38 cellular contexts compared by ENCODE assay signal in the genomic region with DNA sequence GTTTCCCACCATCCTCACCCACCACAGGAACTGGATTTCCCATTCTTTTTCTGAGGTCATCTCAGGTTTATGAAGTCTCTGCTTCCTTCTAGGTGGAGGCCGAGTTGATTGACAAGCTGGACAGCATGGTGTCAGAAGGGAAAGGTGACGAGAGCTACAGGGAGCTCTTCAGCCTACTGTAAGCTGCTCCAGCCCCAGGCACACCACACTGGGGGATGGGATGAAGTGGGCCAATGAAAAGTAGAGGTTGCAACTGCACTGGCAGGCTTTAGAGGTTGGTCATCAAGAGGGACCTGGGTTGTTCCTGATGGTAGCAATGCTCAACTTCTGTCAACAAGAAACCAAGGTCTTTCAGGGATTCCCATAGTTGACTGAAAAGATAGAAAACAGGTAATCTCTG.
"Had no signal": no experiment of that assay in that cellular context is flagged by ENCODE, and none has a peak within 500 bp of the region (broad histone marks: within the 10 kb centered on the region; RNA-seq: fewer than 3 reads in every experiment).

No MANE protein-coding gene starts in this region.

- H3K9me3 ChIP-seq: adrenal gland, ascending aorta, body of pancreas, breast epithelium had no signal

- H3K27ac Mint-ChIP-seq: activated naive CD4-positive, alpha-beta T cell treated with anti-CD3 and anti-CD28 coated beads for 36 hours; activated naive CD4-positive, alpha-beta T cell treated with anti-CD3 and anti-CD28 coated beads, Interleukin-2, amount 10 ng/mL, durations not matched to agents 7 days and 5 days; activated naive CD4-positive, alpha-beta T cell treated with anti-CD3 and anti-CD28 coated beads, Interleukin-2, amount 50 U/mL, for 24 hours; activated naive CD4-positive, alpha-beta T cell treated with anti-CD3 and anti-CD28 coated beads, Interleukin-2, amount 50 U/mL, for 72 hours; activated naive CD8-positive, alpha-beta T cell; activated naive CD8-positive, alpha-beta T cell treated with anti-CD3 and anti-CD28 coated beads for 36 hours; activated naive CD8-positive, alpha-beta T cell treated with anti-CD3 and anti-CD28 coated beads, Interleukin-2, amount 10 ng/mL, durations not matched to agents 7 days and 5 days; activated naive CD8-positive, alpha-beta T cell treated with anti-CD3 and anti-CD28 coated beads, Interleukin-2, amount 50 U/mL, for 24 hours; activated T-cell treated with anti-CD3 and anti-CD28 coated beads, Interleukin-2, amount 50 U/mL, for 24 hours; activated T-cell treated with anti-CD3 and anti-CD28 coated beads, Interleukin-2, amount 50 U/mL, for 72 hours; activated T-helper 1 cell treated with anti-CD3 and anti-CD28 coated beads, Interleukin-12 subunit alpha, Interleukin-12 subunit beta, Interleukin-2, Interleukin-4 antibody, amounts not matched to agents 30 ng/mL and 10 ng/mL and 1 ng/mL, durations not matched to agents 14 hours and 24 hours and 36 hours; activated T-helper 17 cell treated with anti-CD3 and anti-CD28 coated beads, Interleukin-2, amount 50 U/mL, for 72 hours; activated T-helper 2 cell treated with anti-CD3 and anti-CD28 coated beads, Interferon-gamma antibody, Interleukin-2, Interleukin-4, amounts not matched to agents 10 μg/mL and 5 μg/mL and 100 μg/mL, durations not matched to agents 14 hours and 24 hours and 36 hours; brain had no signal

- H3K27me3 Mint-ChIP-seq: activated naive CD4-positive, alpha-beta T cell treated with anti-CD3 and anti-CD28 coated beads, Interleukin-2, amount 50 U/mL, for 24 hours; activated naive CD8-positive, alpha-beta T cell; activated naive CD8-positive, alpha-beta T cell treated with anti-CD3 and anti-CD28 coated beads for 36 hours; activated naive CD8-positive, alpha-beta T cell treated with anti-CD3 and anti-CD28 coated beads, Interleukin-2, amount 50 U/mL, for 24 hours; activated T-cell treated with anti-CD3 and anti-CD28 coated beads, Interleukin-2, amount 50 U/mL, for 24 hours; activated T-helper 17 cell treated with anti-CD3 and anti-CD28 coated beads, Interleukin-2, amount 50 U/mL, for 72 hours; central memory CD8-positive, alpha-beta T cell had no signal

- H3K4me1 ChIP-seq: adrenal gland, ascending aorta, body of pancreas, breast epithelium had no signal

- H3K36me3 ChIP-seq: adrenal gland, ascending aorta, brain microvascular endothelial cell, breast epithelium, cardiac muscle cell had no signal

- H3K9me3 Mint-ChIP-seq: activated naive CD4-positive, alpha-beta T cell treated with anti-CD3 and anti-CD28 coated beads for 36 hours; activated naive CD4-positive, alpha-beta T cell treated with anti-CD3 and anti-CD28 coated beads, Interleukin-2, amount 10 ng/mL, durations not matched to agents 7 days and 5 days; activated naive CD4-positive, alpha-beta T cell treated with anti-CD3 and anti-CD28 coated beads, Interleukin-2, amount 50 U/mL, for 24 hours; activated naive CD4-positive, alpha-beta T cell treated with anti-CD3 and anti-CD28 coated beads, Interleukin-2, amount 50 U/mL, for 72 hours; activated naive CD8-positive, alpha-beta T cell treated with anti-CD3 and anti-CD28 coated beads, Interleukin-2, amount 10 ng/mL, durations not matched to agents 7 days and 5 days; activated naive CD8-positive, alpha-beta T cell treated with anti-CD3 and anti-CD28 coated beads, Interleukin-2, amount 50 U/mL, for 24 hours; activated T-cell treated with anti-CD3 and anti-CD28 coated beads, Interleukin-2, amount 50 U/mL, for 24 hours; activated T-cell treated with anti-CD3 and anti-CD28 coated beads, Interleukin-2, amount 50 U/mL, for 4 hours; activated T-cell treated with anti-CD3 and anti-CD28 coated beads, Interleukin-2, amount 50 U/mL, for 72 hours; activated T-helper 1 cell treated with anti-CD3 and anti-CD28 coated beads, Interleukin-12 subunit alpha, Interleukin-12 subunit beta, Interleukin-2, Interleukin-4 antibody, amounts not matched to agents 30 ng/mL and 10 ng/mL and 1 ng/mL, durations not matched to agents 14 hours and 24 hours and 36 hours; activated T-helper 17 cell treated with anti-CD3 and anti-CD28 coated beads, Interleukin-2, amount 50 U/mL, for 72 hours; activated T-helper 2 cell treated with anti-CD3 and anti-CD28 coated beads, Interferon-gamma antibody, Interleukin-2, Interleukin-4, amounts not matched to agents 10 μg/mL and 5 μg/mL and 100 μg/mL, durations not matched to agents 14 hours and 24 hours and 36 hours; central memory CD8-positive, alpha-beta T cell had no signal

- DNase-seq: activated effector memory CD4-positive, alpha-beta T cell treated with anti-CD3 and anti-CD28 coated beads, Interleukin-2, amount 50 U/mL, for 16 hours; activated effector memory CD4-positive, alpha-beta T cell treated with Interleukin-2 at 50 U/mL for 16 hours; activated gamma-delta T cell; activated gamma-delta T cell treated with Interleukin-2 at 50 U/mL for 16 hours; activated naive CD4-positive, alpha-beta T cell; activated naive CD4-positive, alpha-beta T cell treated with anti-CD3 and anti-CD28 coated beads for 36 hours; activated naive CD4-positive, alpha-beta T cell treated with anti-CD3 and anti-CD28 coated beads, Interleukin-2, amount 10 ng/mL, durations not matched to agents 7 days and 5 days; activated naive CD4-positive, alpha-beta T cell treated with anti-CD3 and anti-CD28 coated beads, Interleukin-2, amount 50 U/mL, for 16 hours; activated naive CD4-positive, alpha-beta T cell treated with Interleukin-2 at 50 U/mL for 16 hours; activated naive CD8-positive, alpha-beta T cell treated with anti-CD3 and anti-CD28 coated beads for 36 hours; activated naive CD8-positive, alpha-beta T cell treated with anti-CD3 and anti-CD28 coated beads, Interleukin-2, amount 10 ng/mL, durations not matched to agents 7 days and 5 days; activated naive CD8-positive, alpha-beta T cell treated with anti-CD3 and anti-CD28 coated beads, Interleukin-2, amount 50 U/mL, for 24 hours; activated T-cell treated with anti-CD3 and anti-CD28 coated beads, Interleukin-2, amount 50 U/mL, for 1 hour; activated T-cell treated with anti-CD3 and anti-CD28 coated beads, Interleukin-2, amount 50 U/mL, for 24 hours; activated T-cell treated with anti-CD3 and anti-CD28 coated beads, Interleukin-2, amount 50 U/mL, for 4 hours; activated T-cell treated with anti-CD3 and anti-CD28 coated beads, Interleukin-2, amount 50 U/mL, for 48 hours; activated T-cell treated with anti-CD3 and anti-CD28 coated beads, Interleukin-2, amount 50 U/mL, for 72 hours; adrenal gland; amniotic stem cell; amygdala; anterior cingulate cortex; aorta; body of pancreas; brain microvascular endothelial cell; caudate nucleus; central memory CD4-positive, alpha-beta T cell; cerebellar nuclear complex had no signal

- H3K36me3 Mint-ChIP-seq: activated naive CD4-positive, alpha-beta T cell treated with anti-CD3 and anti-CD28 coated beads, Interleukin-2, amount 10 ng/mL, durations not matched to agents 7 days and 5 days; activated naive CD4-positive, alpha-beta T cell treated with anti-CD3 and anti-CD28 coated beads, Interleukin-2, amount 50 U/mL, for 24 hours; activated naive CD4-positive, alpha-beta T cell treated with anti-CD3 and anti-CD28 coated beads, Interleukin-2, amount 50 U/mL, for 72 hours; activated naive CD8-positive, alpha-beta T cell; activated naive CD8-positive, alpha-beta T cell treated with anti-CD3 and anti-CD28 coated beads for 36 hours; activated naive CD8-positive, alpha-beta T cell treated with anti-CD3 and anti-CD28 coated beads, Interleukin-2, amount 10 ng/mL, durations not matched to agents 7 days and 5 days had no signal

- H3K4me3 ChIP-seq: adrenal gland, ascending aorta, body of pancreas, breast epithelium, cardiac muscle cell had no signal

- H3K4me1 Mint-ChIP-seq: activated naive CD4-positive, alpha-beta T cell treated with anti-CD3 and anti-CD28 coated beads, Interleukin-2, amount 10 ng/mL, durations not matched to agents 7 days and 5 days; activated naive CD4-positive, alpha-beta T cell treated with anti-CD3 and anti-CD28 coated beads, Interleukin-2, amount 50 U/mL, for 24 hours; activated naive CD8-positive, alpha-beta T cell treated with anti-CD3 and anti-CD28 coated beads for 36 hours; activated naive CD8-positive, alpha-beta T cell treated with anti-CD3 and anti-CD28 coated beads, Interleukin-2, amount 10 ng/mL, durations not matched to agents 7 days and 5 days; activated naive CD8-positive, alpha-beta T cell treated with anti-CD3 and anti-CD28 coated beads, Interleukin-2, amount 50 U/mL, for 24 hours; activated T-helper 17 cell treated with anti-CD3 and anti-CD28 coated beads, Interleukin-2, amount 50 U/mL, for 72 hours; brain; central memory CD8-positive, alpha-beta T cell had no signal

- H3K4me3 Mint-ChIP-seq: activated naive CD4-positive, alpha-beta T cell treated with anti-CD3 and anti-CD28 coated beads for 36 hours; activated naive CD4-positive, alpha-beta T cell treated with anti-CD3 and anti-CD28 coated beads, Interleukin-2, amount 10 ng/mL, durations not matched to agents 7 days and 5 days; activated naive CD4-positive, alpha-beta T cell treated with anti-CD3 and anti-CD28 coated beads, Interleukin-2, amount 50 U/mL, for 24 hours; activated naive CD8-positive, alpha-beta T cell; activated naive CD8-positive, alpha-beta T cell treated with anti-CD3 and anti-CD28 coated beads for 36 hours; activated naive CD8-positive, alpha-beta T cell treated with anti-CD3 and anti-CD28 coated beads, Interleukin-2, amount 10 ng/mL, durations not matched to agents 7 days and 5 days; activated naive CD8-positive, alpha-beta T cell treated with anti-CD3 and anti-CD28 coated beads, Interleukin-2, amount 50 U/mL, for 24 hours; activated T-cell treated with anti-CD3 and anti-CD28 coated beads, Interleukin-2, amount 50 U/mL, for 24 hours; activated T-cell treated with anti-CD3 and anti-CD28 coated beads, Interleukin-2, amount 50 U/mL, for 4 hours; activated T-cell treated with anti-CD3 and anti-CD28 coated beads, Interleukin-2, amount 50 U/mL, for 72 hours; activated T-helper 1 cell treated with anti-CD3 and anti-CD28 coated beads, Interleukin-12 subunit alpha, Interleukin-12 subunit beta, Interleukin-2, Interleukin-4 antibody, amounts not matched to agents 30 ng/mL and 10 ng/mL and 1 ng/mL, durations not matched to agents 14 hours and 24 hours and 36 hours; activated T-helper 17 cell treated with anti-CD3 and anti-CD28 coated beads, Interleukin-2, amount 50 U/mL, for 72 hours; brain; central memory CD8-positive, alpha-beta T cell had no signal

- H3K27me3 ChIP-seq: adrenal gland, ascending aorta, body of pancreas, brain microvascular endothelial cell, breast epithelium, cardiac muscle cell had no signal

- H3K27ac ChIP-seq: adrenal gland, ascending aorta, body of pancreas, brain microvascular endothelial cell, breast epithelium, cardiac muscle cell had no signal

- ATAC-seq: activated naive CD4-positive, alpha-beta T cell treated with anti-CD3 and anti-CD28 coated beads, Interleukin-2, amount 50 U/mL, for 72 hours; activated naive CD8-positive, alpha-beta T cell treated with anti-CD3 and anti-CD28 coated beads, Interleukin-2, amount 50 U/mL, for 24 hours; activated T-cell treated with anti-CD3 and anti-CD28 coated beads, Interleukin-2, amount 50 U/mL, for 4 hours; activated T-cell treated with anti-CD3 and anti-CD28 coated beads, Interleukin-2, amount 50 U/mL, for 72 hours; activated T-helper 17 cell treated with anti-CD3 and anti-CD28 coated beads, Interleukin-2, amount 50 U/mL, for 72 hours; body of pancreas had no signal
